ENCODE assay signal across 1 cellular context in genomic region chr1:15352122-15352957, GRCh38.
TF ChIP-seq lines count a peak whose summit lies in the region.

No MANE protein-coding gene starts in this region.

TF ChIP-seq in K562, 482 proteins besides CTCF, POLR2A, EP300 and RAD21 (continued from another document):
- no peak for TF ChIP-seq SIX5 (IDR thresholded peaks at IDR 0.05; ENCODE audit: borderline replicate concordance in 1 of 2, insufficient read depth in 1 of 2, low read depth in 1 of 2, low read length in 2 of 2)
- no peak for TF ChIP-seq ID3 (CRISPR knock-in tag; IDR thresholded peaks at IDR 0.05)
- TF ChIP-seq ID3 (tag; IDR thresholded peaks at IDR 0.05): no peak
- no peak for TF ChIP-seq E2F3 (CRISPR knock-in tag; IDR thresholded peaks at IDR 0.05)
- peak; percentile 55; the same call in 1 of the 2 replicates for TF ChIP-seq SMAD4 (CRISPR knock-in tag; conservative IDR thresholded peaks at IDR 0.05)
- TF ChIP-seq MTA2 (IDR thresholded peaks at IDR 0.05; ENCODE audit: low read depth): no peak
- 0 out of 2 replicates have a peak, but pooled peaks have one; percentile 52 for TF ChIP-seq CBX1 (IDR thresholded peaks at IDR 0.05; ENCODE audit: low read depth)
- TF ChIP-seq TEAD4 (IDR thresholded peaks at IDR 0.05; ENCODE audit: low read length): peak; percentile 47; the same call in 1 of the 2 replicates
- TF ChIP-seq TEAD4 (CRISPR knock-in tag; IDR thresholded peaks at IDR 0.05; ENCODE audit: borderline replicate concordance): no peak
- no peak for TF ChIP-seq NR4A1 (CRISPR knock-in tag; IDR thresholded peaks at IDR 0.05)
- 0 out of 2 replicates have a peak, but pooled peaks have one; percentile 29 for TF ChIP-seq NR4A1 (tag; IDR thresholded peaks at IDR 0.05)
- TF ChIP-seq FOXP4 (CRISPR knock-in tag; IDR thresholded peaks at IDR 0.05; ENCODE audit: borderline replicate concordance): no peak
- TF ChIP-seq BDP1 (IDR thresholded peaks at IDR 0.05; ENCODE audit: insufficient read depth, insufficient read length): no peak
- TF ChIP-seq, protein P1, sequence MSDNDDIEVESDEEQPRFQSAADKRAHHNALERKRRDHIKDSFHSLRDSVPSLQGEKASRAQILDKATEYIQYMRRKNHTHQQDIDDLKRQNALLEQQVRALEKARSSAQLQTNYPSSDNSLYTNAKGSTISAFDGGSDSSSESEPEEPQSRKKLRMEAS (CRISPR knock-in tag; IDR thresholded peaks at IDR 0.05): peak; percentile 51; the same call in 1 of the 2 replicates
- TF ChIP-seq ZNF696 (CRISPR knock-in tag; conservative IDR thresholded peaks at IDR 0.05): no peak
- peak; percentile 93 for TF ChIP-seq ZNF584 (CRISPR knock-in tag; IDR thresholded peaks at IDR 0.05; ENCODE audit: low read depth)
- TF ChIP-seq, protein P2, sequence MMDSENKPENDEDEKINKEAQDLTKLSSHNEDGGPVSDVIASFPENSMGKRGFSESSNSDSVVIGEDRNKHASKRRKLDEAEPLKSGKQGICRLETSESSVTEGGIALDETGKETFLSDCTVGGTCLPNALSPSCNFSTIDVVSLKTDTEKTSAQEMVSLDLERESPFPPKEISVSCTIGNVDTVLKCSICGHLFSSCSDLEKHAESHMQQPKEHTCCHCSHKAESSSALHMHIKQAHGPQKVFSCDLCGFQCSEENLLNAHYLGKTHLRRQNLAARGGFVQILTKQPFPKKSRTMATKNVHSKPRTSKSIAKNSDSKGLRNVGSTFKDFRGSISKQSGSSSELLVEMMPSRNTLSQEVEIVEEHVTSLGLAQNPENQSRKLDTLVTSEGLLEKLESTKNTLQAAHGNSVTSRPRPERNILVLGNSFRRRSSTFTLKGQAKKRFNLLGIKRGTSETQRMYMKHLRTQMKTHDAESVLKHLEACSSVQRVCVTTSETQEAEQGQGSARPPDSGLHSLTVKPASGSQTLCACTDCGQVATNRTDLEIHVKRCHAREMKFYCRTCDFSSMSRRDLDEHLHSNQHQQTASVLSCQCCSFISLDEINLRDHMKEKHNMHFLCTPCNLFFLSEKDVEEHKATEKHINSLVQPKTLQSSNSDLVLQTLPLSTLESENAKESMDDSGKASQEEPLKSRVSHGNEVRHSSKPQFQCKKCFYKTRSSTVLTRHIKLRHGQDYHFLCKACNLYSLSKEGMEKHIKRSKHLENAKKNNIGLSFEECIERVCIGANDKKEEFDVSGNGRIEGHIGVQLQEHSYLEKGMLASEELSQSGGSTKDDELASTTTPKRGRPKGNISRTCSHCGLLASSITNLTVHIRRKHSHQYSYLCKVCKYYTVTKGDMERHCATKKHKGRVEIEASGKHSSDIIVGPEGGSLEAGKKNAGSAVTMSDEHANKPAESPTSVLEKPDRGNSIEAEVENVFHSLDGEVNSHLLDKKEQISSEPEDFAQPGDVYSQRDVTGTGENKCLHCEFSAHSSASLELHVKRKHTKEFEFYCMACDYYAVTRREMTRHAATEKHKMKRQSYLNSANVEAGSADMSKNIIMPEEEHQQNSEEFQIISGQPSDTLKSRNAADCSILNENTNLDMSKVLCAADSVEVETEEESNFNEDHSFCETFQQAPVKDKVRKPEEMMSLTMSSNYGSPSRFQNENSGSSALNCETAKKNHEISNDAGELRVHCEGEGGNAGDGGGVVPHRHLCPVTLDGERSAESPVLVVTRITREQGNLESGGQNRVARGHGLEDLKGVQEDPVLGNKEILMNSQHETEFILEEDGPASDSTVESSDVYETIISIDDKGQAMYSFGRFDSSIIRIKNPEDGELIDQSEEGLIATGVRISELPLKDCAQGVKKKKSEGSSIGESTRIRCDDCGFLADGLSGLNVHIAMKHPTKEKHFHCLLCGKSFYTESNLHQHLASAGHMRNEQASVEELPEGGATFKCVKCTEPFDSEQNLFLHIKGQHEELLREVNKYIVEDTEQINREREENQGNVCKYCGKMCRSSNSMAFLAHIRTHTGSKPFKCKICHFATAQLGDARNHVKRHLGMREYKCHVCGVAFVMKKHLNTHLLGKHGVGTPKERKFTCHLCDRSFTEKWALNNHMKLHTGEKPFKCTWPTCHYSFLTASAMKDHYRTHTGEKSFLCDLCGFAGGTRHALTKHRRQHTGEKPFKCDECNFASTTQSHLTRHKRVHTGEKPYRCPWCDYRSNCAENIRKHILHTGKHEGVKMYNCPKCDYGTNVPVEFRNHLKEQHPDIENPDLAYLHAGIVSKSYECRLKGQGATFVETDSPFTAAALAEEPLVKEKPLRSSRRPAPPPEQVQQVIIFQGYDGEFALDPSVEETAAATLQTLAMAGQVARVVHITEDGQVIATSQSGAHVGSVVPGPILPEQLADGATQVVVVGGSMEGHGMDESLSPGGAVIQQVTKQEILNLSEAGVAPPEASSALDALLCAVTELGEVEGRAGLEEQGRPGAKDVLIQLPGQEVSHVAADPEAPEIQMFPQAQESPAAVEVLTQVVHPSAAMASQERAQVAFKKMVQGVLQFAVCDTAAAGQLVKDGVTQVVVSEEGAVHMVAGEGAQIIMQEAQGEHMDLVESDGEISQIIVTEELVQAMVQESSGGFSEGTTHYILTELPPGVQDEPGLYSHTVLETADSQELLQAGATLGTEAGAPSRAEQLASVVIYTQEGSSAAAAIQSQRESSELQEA (IDR thresholded peaks at IDR 0.05; ENCODE audit: low read depth): no peak
- peak; percentile 96 for TF ChIP-seq FOSL1 (tag; conservative IDR thresholded peaks at IDR 0.05)
- no peak for TF ChIP-seq ATF1 (CRISPR knock-in tag; IDR thresholded peaks at IDR 0.05)
- TF ChIP-seq ATF1 (tag; IDR thresholded peaks at IDR 0.05): 0 out of 2 replicates have a peak, but pooled peaks have one; percentile 18
- TF ChIP-seq JUNB (CRISPR knock-in tag; conservative IDR thresholded peaks at IDR 0.05): peak; percentile 71
- TF ChIP-seq ELF1 (tag; IDR thresholded peaks at IDR 0.05): peak; percentile 58
- TF ChIP-seq SP1 (CRISPR knock-in tag; IDR thresholded peaks at IDR 0.05): 0 out of 2 replicates have a peak, but pooled peaks have one; percentile 25
- TF ChIP-seq ZNF143 (CRISPR knock-in tag; IDR thresholded peaks at IDR 0.05): no peak
- TF ChIP-seq ZNF444 (CRISPR knock-in tag; IDR thresholded peaks at IDR 0.05): no peak
- no peak for TF ChIP-seq SMAD3 (CRISPR knock-in tag; conservative IDR thresholded peaks at IDR 0.05)
